Comparison of ENCODE assay signal across 1 cellular context in genomic region chr1:109986054-109986444, GRCh38.
TF ChIP-seq lines count a peak whose summit lies in the region.

No MANE protein-coding gene starts in this region.

TF ChIP-seq in GM12878, 131 proteins besides CTCF, POLR2A, EP300 and RAD21 (continued from another document):
- no peak for TF ChIP-seq IRF5 (IDR thresholded peaks at IDR 0.05; ENCODE audit: borderline replicate concordance)
